Comparison of ENCODE assay signal across 8 cellular contexts in the genomic region with DNA sequence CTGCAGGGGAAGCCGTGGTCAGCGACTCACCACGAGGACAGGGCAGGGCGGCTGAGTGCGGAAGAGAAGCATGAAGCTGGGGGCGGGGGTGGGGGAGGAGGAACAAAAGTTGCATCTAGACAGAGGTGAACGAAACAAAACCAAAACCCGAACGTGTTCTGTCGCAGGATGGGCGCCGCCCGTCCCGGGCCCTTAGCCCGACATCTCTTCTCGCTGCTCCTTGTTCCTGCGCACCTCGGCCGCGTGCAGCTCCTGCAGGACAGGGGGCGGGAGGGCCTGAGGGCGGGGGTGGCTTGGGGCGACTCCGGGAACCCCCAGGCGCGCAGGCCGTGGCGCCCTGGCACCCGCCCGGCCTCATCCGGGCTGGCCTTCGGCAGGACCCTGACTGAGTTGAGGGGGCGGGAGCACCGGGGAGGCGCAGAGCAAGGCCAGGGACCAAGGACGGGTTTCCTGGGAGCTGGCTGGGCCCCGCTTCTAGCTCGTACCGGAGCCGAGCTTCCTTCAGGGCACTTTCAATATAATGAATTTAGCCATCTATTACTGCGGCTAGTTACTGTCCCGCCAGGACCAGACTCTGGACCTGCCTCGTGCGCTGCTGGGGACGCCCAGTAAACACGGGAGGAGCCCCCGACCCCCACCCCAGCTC. TPM values are rescaled to one million over a fixed set of nuclear protein-coding genes. Genes with fewer than 3 reads are reported as not detected.
A peak's percentile ranks its signal among the peaks of the same experiment; 100 is the strongest.
DNase-seq lines count a peak whose midpoint lies in the region; ATAC-seq and TF ChIP-seq lines count a peak whose summit lies in the region.

No MANE protein-coding gene starts in this region.

- peaks cover 21% of the 10 kb centered on the region for H3K4me1 Mint-ChIP-seq in activated T-helper 1 cell treated with anti-CD3 and anti-CD28 coated beads, Interleukin-12 subunit alpha, Interleukin-12 subunit beta, Interleukin-2, Interleukin-4 antibody, amounts not matched to agents 30 ng/mL and 10 ng/mL and 1 ng/mL, durations not matched to agents 14 hours and 24 hours and 36 hours (ENCODE audit: low read depth)
- peaks cover 2% of the 10 kb centered on the region for H3K4me1 Mint-ChIP-seq in progenitor cell of endocrine pancreas (ENCODE audit: low read depth)

- CTCF ChIA-PET in GM10248 (lab: Yijun Ruan, JAX) (interaction anchor here (0.7 to 2.0 kb wide), 22 partner anchors 9 to 333 kb away, joined by 3 to 11 read pairs (median 3); partner anchors contain the start of genes ARFRP1, PTK6, RTEL1 and ZGPAT), A673 (lab: Charles Lee) (interaction anchor here (0.6 to 1.0 kb wide), 2 partner anchors 17 to 239 kb away, joined by 4 to 7 read pairs; no protein-coding TSS in a partner anchor)

- peaks cover 0 to 23% of the 10 kb centered on the region in 2 donors for H3K4me1 ChIP-seq in right atrium auricular region
- H3K4me1 ChIP-seq in A673 (ENCODE audit: insufficient read depth, low read length, poor library complexity, severe bottlenecking): peaks cover 9% of the 10 kb centered on the region

- H3K27ac ChIP-seq in right atrium auricular region (peak overlapping the region; percentile 68 to 85), A673 (ENCODE audit: low read depth, low read length, poor library complexity, severe bottlenecking) (no peak overlapping the region)

- H3K4me3 Mint-ChIP-seq in activated T-helper 1 cell treated with anti-CD3 and anti-CD28 coated beads, Interleukin-12 subunit alpha, Interleukin-12 subunit beta, Interleukin-2, Interleukin-4 antibody, amounts not matched to agents 30 ng/mL and 10 ng/mL and 1 ng/mL, durations not matched to agents 14 hours and 24 hours and 36 hours: peak overlapping the region; percentile 71
- no peak overlapping the region for H3K4me3 Mint-ChIP-seq in progenitor cell of endocrine pancreas (ENCODE audit: low read depth)

- no peak for TF ChIP-seq CTCF in right atrium auricular region (IDR thresholded peaks at IDR 0.05)
- TF ChIP-seq CTCF in GM10248 (IDR thresholded peaks at IDR 0.05; ENCODE audit: control extremely low read depth, extremely low read depth, low read depth, missing control alignments): no peak
- TF ChIP-seq CTCF in A673 (conservative IDR thresholded peaks at IDR 0.05; ENCODE audit: low read depth, low read length): no peak
- no peak for TF ChIP-seq CTCF in progenitor cell of endocrine pancreas (IDR thresholded peaks at IDR 0.05; ENCODE audit: unreplicated experiment)

- H3K9me3 Mint-ChIP-seq in activated T-helper 1 cell treated with anti-CD3 and anti-CD28 coated beads, Interleukin-12 subunit alpha, Interleukin-12 subunit beta, Interleukin-2, Interleukin-4 antibody, amounts not matched to agents 30 ng/mL and 10 ng/mL and 1 ng/mL, durations not matched to agents 14 hours and 24 hours and 36 hours: no peaks in the 10 kb centered on the region
- no peaks in the 10 kb centered on the region for H3K9me3 Mint-ChIP-seq in progenitor cell of endocrine pancreas (ENCODE audit: low read depth)

- peak overlapping the region; percentile 30 to 66 for H3K4me3 ChIP-seq in right atrium auricular region
- no peak overlapping the region for H3K4me3 ChIP-seq in A673 (ENCODE audit: low read depth, low read length, poor library complexity, severe bottlenecking)

- peak; percentile 56 for DNase-seq in activated T-helper 1 cell treated with anti-CD3 and anti-CD28 coated beads, Interleukin-12 subunit alpha, Interleukin-12 subunit beta, Interleukin-2, Interleukin-4 antibody, amounts not matched to agents 30 ng/mL and 10 ng/mL and 1 ng/mL, durations not matched to agents 14 hours and 24 hours and 36 hours (ENCODE audit: low spot score)
- no peak for DNase-seq in right atrium auricular region (ENCODE audit: low spot score)
- peak; percentile 67 for DNase-seq in stimulated activated CD4-positive, alpha-beta T cell treated with anti-CD3 and anti-CD28 coated beads, Interleukin-15, amount 100 ng/mL, for 24 hours
- DNase-seq in GM10248 (ENCODE audit: extremely low spot score): no peak
- no peak for DNase-seq in A673 (ENCODE audit: low spot score)
- no peak for DNase-seq in progenitor cell of endocrine pancreas (ENCODE audit: low spot score, unreplicated experiment)

- no TSS peak for BruUV-seq in A673 (replicated peaks; lab: Mats Ljungman, UMichigan)

- H3K36me3 ChIP-seq in right atrium auricular region (no peaks in the 10 kb centered on the region), A673 (ENCODE audit: insufficient read depth, low read length, poor library complexity, severe bottlenecking) (peaks cover 3% of the 10 kb centered on the region)

- intact Hi-C loops in activated T-helper 1 cell treated with anti-CD3 and anti-CD28 coated beads, Interleukin-12 subunit alpha, Interleukin-12 subunit beta, Interleukin-2, Interleukin-4 antibody, amounts not matched to agents 30 ng/mL and 10 ng/mL and 1 ng/mL, durations not matched to agents 14 hours and 24 hours and 36 hours (cut with micrococcal nuclease): loop anchor here (1.0 to 5.0 kb wide), 3 partner anchors 14 to 426 kb away; partner anchors contain the start of gene GMEB2
- intact Hi-C loops in A673 (cut with micrococcal nuclease; ENCODE audit: unreplicated experiment): no loop called here

- POLR2A ChIA-PET in GM10248 (lab: Yijun Ruan, JAX) (interaction anchor here (0.6 to 1.6 kb wide), 8 partner anchors 14 to 339 kb away, joined by 3 to 9 read pairs (median 4); partner anchors contain the start of genes GMEB2, RTEL1 and TPD52L2), A673 (lab: Charles Lee; ENCODE audit: low non-redundant PET) (interaction anchor here (0.7 kb wide), 1 partner anchor 1254 kb away, joined by 3 read pairs; the partner anchor contains the start of gene RPS21)

- peak overlapping the region; percentile 52 for H3K27ac Mint-ChIP-seq in activated T-helper 1 cell treated with anti-CD3 and anti-CD28 coated beads, Interleukin-12 subunit alpha, Interleukin-12 subunit beta, Interleukin-2, Interleukin-4 antibody, amounts not matched to agents 30 ng/mL and 10 ng/mL and 1 ng/mL, durations not matched to agents 14 hours and 24 hours and 36 hours
- no peak overlapping the region for H3K27ac Mint-ChIP-seq in progenitor cell of endocrine pancreas

- ATAC-seq in GM18868 (IDR thresholded peaks at IDR 0.05; ENCODE audit: unreplicated experiment) (peak; percentile 19), HG03565 (IDR thresholded peaks at IDR 0.05; ENCODE audit: unreplicated experiment) (peak; percentile 14)

- no peaks in the 10 kb centered on the region for H3K9me3 ChIP-seq in right atrium auricular region
- no peaks in the 10 kb centered on the region for H3K9me3 ChIP-seq in A673 (ENCODE audit: low read depth, low read length, poor library complexity, severe bottlenecking)

- H3K27me3 Mint-ChIP-seq in activated T-helper 1 cell treated with anti-CD3 and anti-CD28 coated beads, Interleukin-12 subunit alpha, Interleukin-12 subunit beta, Interleukin-2, Interleukin-4 antibody, amounts not matched to agents 30 ng/mL and 10 ng/mL and 1 ng/mL, durations not matched to agents 14 hours and 24 hours and 36 hours (ENCODE audit: insufficient read depth): peaks cover 7% of the 10 kb centered on the region
- peaks cover 6% of the 10 kb centered on the region for H3K27me3 Mint-ChIP-seq in progenitor cell of endocrine pancreas

- H3K27me3 ChIP-seq in right atrium auricular region (no peaks in the 10 kb centered on the region), A673 (replicated peaks; ENCODE audit: insufficient read depth, low read depth, low read length, poor library complexity) (no peaks in the 10 kb centered on the region)

- peaks cover 4% of the 10 kb centered on the region for H3K36me3 Mint-ChIP-seq in activated T-helper 1 cell treated with anti-CD3 and anti-CD28 coated beads, Interleukin-12 subunit alpha, Interleukin-12 subunit beta, Interleukin-2, Interleukin-4 antibody, amounts not matched to agents 30 ng/mL and 10 ng/mL and 1 ng/mL, durations not matched to agents 14 hours and 24 hours and 36 hours (ENCODE audit: low read depth)
- H3K36me3 Mint-ChIP-seq in progenitor cell of endocrine pancreas (ENCODE audit: insufficient read depth): no peaks in the 10 kb centered on the region

RNA-seq across cellular contexts. Expression of gene STMN3, which starts 12.0 kb away (rescaled TPM):
- total RNA-seq in activated T-helper 1 cell treated with anti-CD3 and anti-CD28 coated beads, Interleukin-12 subunit alpha, Interleukin-12 subunit beta, Interleukin-2, Interleukin-4 antibody, amounts not matched to agents 30 ng/mL and 10 ng/mL and 1 ng/mL, durations not matched to agents 14 hours and 24 hours and 36 hours: 5.3 and 5.5 TPM in 2 replicates
- 10 to 100 TPM in 1 of 2 donors, 1 to 10 TPM in 1; 5.7 to 10.1 TPM for total RNA-seq in right atrium auricular region
- total RNA-seq in A673 (2021): 115 and 128 TPM in 2 replicates
- total RNA-seq in progenitor cell of endocrine pancreas: 25.6 and 26.5 TPM in 2 replicates

RNA-seq across cellular contexts. Expression of gene GMEB2, which starts 14.4 kb away (rescaled TPM):
- 13.4 and 13.7 TPM in 2 replicates for total RNA-seq in activated T-helper 1 cell treated with anti-CD3 and anti-CD28 coated beads, Interleukin-12 subunit alpha, Interleukin-12 subunit beta, Interleukin-2, Interleukin-4 antibody, amounts not matched to agents 30 ng/mL and 10 ng/mL and 1 ng/mL, durations not matched to agents 14 hours and 24 hours and 36 hours
- total RNA-seq in right atrium auricular region: 1 to 10 TPM; 5.8 to 9.4 TPM
- 12.8 and 14.2 TPM in 2 replicates for total RNA-seq in A673 (2021)
- 15.1 and 15.2 TPM in 2 replicates for total RNA-seq in progenitor cell of endocrine pancreas

RNA-seq across cellular contexts. Expression of gene RTEL1, which starts 16.8 kb away (rescaled TPM):
- total RNA-seq in activated T-helper 1 cell treated with anti-CD3 and anti-CD28 coated beads, Interleukin-12 subunit alpha, Interleukin-12 subunit beta, Interleukin-2, Interleukin-4 antibody, amounts not matched to agents 30 ng/mL and 10 ng/mL and 1 ng/mL, durations not matched to agents 14 hours and 24 hours and 36 hours: 54.4 and 55.5 TPM in 2 replicates
- total RNA-seq in right atrium auricular region: 1 to 10 TPM; 4.8 to 9.2 TPM
- 45.6 and 47.8 TPM in 2 replicates for total RNA-seq in A673 (2021)
- total RNA-seq in progenitor cell of endocrine pancreas: 35.5 and 39.7 TPM in 2 replicates

RNA-seq across cellular contexts. Expression of gene TNFRSF6B, which starts 55.2 kb away (rescaled TPM):
- not detected in 2 replicates for total RNA-seq in activated T-helper 1 cell treated with anti-CD3 and anti-CD28 coated beads, Interleukin-12 subunit alpha, Interleukin-12 subunit beta, Interleukin-2, Interleukin-4 antibody, amounts not matched to agents 30 ng/mL and 10 ng/mL and 1 ng/mL, durations not matched to agents 14 hours and 24 hours and 36 hours
- 1 to 10 TPM; 1.2 to 3.8 TPM for total RNA-seq in right atrium auricular region
- not detected in 2 replicates for total RNA-seq in A673 (2021)
- total RNA-seq in progenitor cell of endocrine pancreas: not detected in 2 replicates

Comparison
In these comparisons a context has a peak if more than half of its experiments do, and no peak if none do; other contexts are left out.
1. DNase-seq: peak in activated T-helper 1 cell treated with anti-CD3 and anti-CD28 coated beads, Interleukin-12 subunit alpha, Interleukin-12 subunit beta, Interleukin-2, Interleukin-4 antibody, amounts not matched to agents 30 ng/mL and 10 ng/mL and 1 ng/mL, durations not matched to agents 14 hours and 24 hours and 36 hours (single experiment) and stimulated activated CD4-positive, alpha-beta T cell treated with anti-CD3 and anti-CD28 coated beads, Interleukin-15, amount 100 ng/mL, for 24 hours (single experiment); none in right atrium auricular region (single experiment), GM10248 (single experiment), A673 (single experiment) and progenitor cell of endocrine pancreas (single experiment).